ENCODE assay signal across 18 cellular contexts in the genomic region with DNA sequence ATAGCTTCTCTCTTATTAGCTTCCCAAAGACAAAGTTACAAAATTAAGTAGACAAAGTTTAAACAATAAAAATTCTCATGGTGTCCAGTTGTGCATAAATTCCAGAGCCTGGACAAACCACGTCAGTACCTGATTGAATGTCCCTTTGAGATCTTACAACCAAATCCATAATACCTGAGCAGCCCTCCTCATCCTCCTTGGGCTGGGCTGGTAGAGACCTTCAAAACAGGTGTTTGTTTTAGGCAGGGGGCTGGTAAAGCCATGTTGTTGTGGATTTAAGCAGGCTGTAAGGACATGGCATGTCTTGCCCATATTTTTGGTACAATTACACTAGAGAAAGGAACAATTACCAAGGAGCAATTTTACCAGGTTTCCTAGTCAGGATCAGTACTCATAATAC. TPM values are rescaled to one million over a fixed set of nuclear protein-coding genes. Genes with fewer than 3 reads are reported as not detected.
DNase-seq lines count a peak whose midpoint lies in the region; ATAC-seq and TF ChIP-seq lines count a peak whose summit lies in the region.
"Had no signal": no experiment of that assay in that cellular context is flagged by ENCODE, and none has a peak within 500 bp of the region (broad histone marks: within the 10 kb centered on the region; RNA-seq: fewer than 3 reads in every experiment).

No MANE protein-coding gene starts in this region.

- DNase-seq in activated T-cell treated with anti-CD3 and anti-CD28 coated beads, Interleukin-2, amount 50 U/mL, for 72 hours = no peak
- no peak for DNase-seq in activated T-cell treated with anti-CD3 and anti-CD28 coated beads, Interleukin-2, amount 50 U/mL, for 1 hour
- DNase-seq in T-cell = no peak
- no peak for DNase-seq in fibroblast of lung (ENCODE audit: low read depth in 2 of 2)
- DNase-seq in stimulated activated effector memory CD8-positive, alpha-beta T cell treated with anti-CD3 and anti-CD28 coated beads, Interleukin-12 subunit alpha, Interleukin-12 subunit beta, amount 100 ng/mL, for 72 hours (ENCODE audit: low spot score in 2 of 2) = peak in 1 of 2 donors; percentile 46
- DNase-seq in HEK293T (ENCODE audit: extremely low spot score) = no peak
- no peak for DNase-seq in kidney tubule cell (ENCODE audit: low spot score)
- DNase-seq in inferior parietal cortex (ENCODE audit: extremely low spot score) = no peak
- DNase-seq: hypothalamus, NCI-H1436 treated with DMSO at 0.1 percent for 48 hours, NCI-H526, transverse colon had no signal

- H2AFZ ChIP-seq in fibroblast of lung (ENCODE audit: low read length) = no peak overlapping the region

- no peak overlapping the region for H3K27ac ChIP-seq in fibroblast of lung (ENCODE audit: insufficient read depth, low read length)
- H3K27ac ChIP-seq: prostate gland had no signal

- H3K9me3 Mint-ChIP-seq in activated T-cell treated with anti-CD3 and anti-CD28 coated beads, Interleukin-2, amount 50 U/mL, for 72 hours = peaks cover 0 to 2% of the 10 kb centered on the region in 2 donors
- H3K9me3 Mint-ChIP-seq in T-cell = no peaks in the 10 kb centered on the region
- no peaks in the 10 kb centered on the region for H3K9me3 Mint-ChIP-seq in stimulated activated effector memory CD8-positive, alpha-beta T cell treated with anti-CD3 and anti-CD28 coated beads, Interleukin-12 subunit alpha, Interleukin-12 subunit beta, amount 100 ng/mL, for 72 hours

- peak overlapping the region; percentile 40 for H3K4me2 ChIP-seq in fibroblast of lung (ENCODE audit: extremely low read depth, insufficient read depth, low read length)

- no peaks in the 10 kb centered on the region for H3K27me3 ChIP-seq in fibroblast of lung (ENCODE audit: control insufficient read depth, insufficient read depth, low read length)
- H3K27me3 ChIP-seq: transverse colon had no signal

- H4K20me1 ChIP-seq in fibroblast of lung (ENCODE audit: control insufficient read depth, extremely low read depth, insufficient read depth, low read length) = no peaks in the 10 kb centered on the region

- H3K27ac Mint-ChIP-seq in activated T-cell treated with anti-CD3 and anti-CD28 coated beads, Interleukin-2, amount 50 U/mL, for 72 hours = peak overlapping the region; percentile 57
- H3K27ac Mint-ChIP-seq in T-cell = peak overlapping the region; percentile 93 to 96
- peak overlapping the region; percentile 96 for H3K27ac Mint-ChIP-seq in stimulated activated effector memory CD8-positive, alpha-beta T cell treated with anti-CD3 and anti-CD28 coated beads, Interleukin-12 subunit alpha, Interleukin-12 subunit beta, amount 100 ng/mL, for 72 hours

- H3K27me3 Mint-ChIP-seq in activated T-cell treated with anti-CD3 and anti-CD28 coated beads, Interleukin-2, amount 50 U/mL, for 72 hours (ENCODE audit: low read depth) = no peaks in the 10 kb centered on the region
- no peaks in the 10 kb centered on the region for H3K27me3 Mint-ChIP-seq in T-cell

- H3K4me1 Mint-ChIP-seq in activated T-cell treated with anti-CD3 and anti-CD28 coated beads, Interleukin-2, amount 50 U/mL, for 72 hours (ENCODE audit: low read depth) = peaks cover 64% of the 10 kb centered on the region
- peaks cover 58 to 72% (median 70%) of the 10 kb centered on the region in 3 donors for H3K4me1 Mint-ChIP-seq in T-cell
- H3K4me1 Mint-ChIP-seq in stimulated activated effector memory CD8-positive, alpha-beta T cell treated with anti-CD3 and anti-CD28 coated beads, Interleukin-12 subunit alpha, Interleukin-12 subunit beta, amount 100 ng/mL, for 72 hours = peaks cover 41% of the 10 kb centered on the region

- H3K79me2 ChIP-seq in fibroblast of lung (ENCODE audit: control insufficient read depth, insufficient read depth, low read length) = peaks cover 24% of the 10 kb centered on the region

- H3K36me3 Mint-ChIP-seq in activated T-cell treated with anti-CD3 and anti-CD28 coated beads, Interleukin-2, amount 50 U/mL, for 72 hours (ENCODE audit: insufficient read depth in 2 of 2) = peaks cover 10 to 16% of the 10 kb centered on the region in 2 donors
- peaks cover 35% of the 10 kb centered on the region for H3K36me3 Mint-ChIP-seq in T-cell
- H3K36me3 Mint-ChIP-seq in stimulated activated effector memory CD8-positive, alpha-beta T cell treated with anti-CD3 and anti-CD28 coated beads, Interleukin-12 subunit alpha, Interleukin-12 subunit beta, amount 100 ng/mL, for 72 hours = peaks cover 29% of the 10 kb centered on the region

- ATAC-seq in activated T-cell treated with anti-CD3 and anti-CD28 coated beads, Interleukin-2, amount 50 U/mL, for 72 hours (replicated peaks in 1 of 2) = no peak
- ATAC-seq in T-cell (replicated peaks in 1 of 4) = no peak
- ATAC-seq in stimulated activated effector memory CD8-positive, alpha-beta T cell treated with anti-CD3 and anti-CD28 coated beads, Interleukin-12 subunit alpha, Interleukin-12 subunit beta, amount 100 ng/mL, for 72 hours = no peak
- ATAC-seq: esophagus mucosa had no signal

- no peaks in the 10 kb centered on the region for H3K9me3 ChIP-seq in fibroblast of lung (ENCODE audit: control insufficient read depth, insufficient read depth, low read depth, low read length)
- H3K9me3 ChIP-seq: prostate gland, transverse colon had no signal

- H3K36me3 ChIP-seq in fibroblast of lung (ENCODE audit: control insufficient read depth, insufficient read depth, low read length) = no peaks in the 10 kb centered on the region
- H3K36me3 ChIP-seq: prostate gland had no signal

- H3K4me3 Mint-ChIP-seq in activated T-cell treated with anti-CD3 and anti-CD28 coated beads, Interleukin-2, amount 50 U/mL, for 72 hours = peak overlapping the region; percentile 87 to 95
- H3K4me3 Mint-ChIP-seq in T-cell = peak overlapping the region; percentile 90 to 97 (median 92)
- peak overlapping the region; percentile 94 for H3K4me3 Mint-ChIP-seq in stimulated activated effector memory CD8-positive, alpha-beta T cell treated with anti-CD3 and anti-CD28 coated beads, Interleukin-12 subunit alpha, Interleukin-12 subunit beta, amount 100 ng/mL, for 72 hours

- no peak for TF ChIP-seq CTCF in fibroblast of lung (conservative IDR thresholded peaks at IDR 0.05 in 1 of 2, IDR thresholded peaks at IDR 0.05 in 1 of 2; ENCODE audit: low read depth in 1 of 2, low read length in 2 of 2)

- H3K9ac ChIP-seq in fibroblast of lung (ENCODE audit: insufficient read depth, low read length) = no peak overlapping the region

- H3K4me1 ChIP-seq in fibroblast of lung (ENCODE audit: control insufficient read depth, extremely low read depth, insufficient read depth, low read length) = peaks cover 5% of the 10 kb centered on the region

- peak overlapping the region in 1 of 4 experiments; percentile 16 for H3K4me3 ChIP-seq in fibroblast of lung (replicated peaks in 1 of 4; ENCODE audit: control extremely low read depth in 1 of 4, insufficient read depth in 1 of 4, low read depth in 3 of 4, low read length in 4 of 4)
- H3K4me3 ChIP-seq: prostate gland had no signal

- POLR2A ChIA-PET in T-cell (lab: Charles Lee) = no interaction called here
- POLR2A ChIA-PET in HEK293T (lab: Yijun Ruan, JAX) = no interaction called here

- CTCF ChIA-PET in T-cell (lab: Charles Lee) = interaction anchor here in 1 of 2 donors (0.7 kb wide), 1 partner anchor 28 kb away, joined by 3 read pairs; no protein-coding TSS in a partner anchor
- CTCF ChIA-PET in HEK293T (lab: Yijun Ruan, JAX) = no interaction called here

TF ChIP-seq in HEK293T, 16 proteins besides CTCF, POLR2A, EP300 and RAD21:
- no peak for TF ChIP-seq L3MBTL2 (conservative IDR thresholded peaks at IDR 0.05)
- no peak for TF ChIP-seq FOXA1 (IDR thresholded peaks at IDR 0.05)
- TF ChIP-seq TARDBP (IDR thresholded peaks at IDR 0.05) = no peak
- no peak for TF ChIP-seq HDGF (IDR thresholded peaks at IDR 0.05; ENCODE audit: borderline replicate concordance)
- TF ChIP-seq, protein P1, sequence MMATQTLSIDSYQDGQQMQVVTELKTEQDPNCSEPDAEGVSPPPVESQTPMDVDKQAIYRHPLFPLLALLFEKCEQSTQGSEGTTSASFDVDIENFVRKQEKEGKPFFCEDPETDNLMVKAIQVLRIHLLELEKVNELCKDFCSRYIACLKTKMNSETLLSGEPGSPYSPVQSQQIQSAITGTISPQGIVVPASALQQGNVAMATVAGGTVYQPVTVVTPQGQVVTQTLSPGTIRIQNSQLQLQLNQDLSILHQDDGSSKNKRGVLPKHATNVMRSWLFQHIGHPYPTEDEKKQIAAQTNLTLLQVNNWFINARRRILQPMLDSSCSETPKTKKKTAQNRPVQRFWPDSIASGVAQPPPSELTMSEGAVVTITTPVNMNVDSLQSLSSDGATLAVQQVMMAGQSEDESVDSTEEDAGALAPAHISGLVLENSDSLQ (IDR thresholded peaks at IDR 0.05) = no peak
- no peak for TF ChIP-seq SUZ12 (IDR thresholded peaks at IDR 0.05)
- TF ChIP-seq FOXK2 (IDR thresholded peaks at IDR 0.05) = no peak

RNA-seq across cellular contexts. Expression of a gene that starts 2.1 kb away (rescaled TPM):
- 10 to 100 TPM in 1 of 2 donors, 1 to 10 TPM in 1; 6.6 to 10.2 TPM for total RNA-seq in activated T-cell treated with anti-CD3 and anti-CD28 coated beads, Interleukin-2, amount 50 U/mL, for 72 hours
- total RNA-seq in T-cell (10 to 100 TPM; 12.6 to 20.3 (median 18.5) TPM), fibroblast of lung (27.7 and 32.7 TPM in 2 replicates)
- polyA plus RNA-seq in fibroblast of lung = 18.3 and 23.5 TPM in 2 replicates
- polyA plus RNA-seq in fibroblast of lung (2012) = 13.2 and 14.9 TPM in 2 replicates
- polyA minus RNA-seq in fibroblast of lung (ENCODE audit: low replicate concordance) = 1.4 and 4.3 TPM in 2 replicates

RNA-seq across cellular contexts. Expression of a gene that starts 24.0 kb away (rescaled TPM):
- 1 to 10 TPM in 1 of 2 donors, under 1 TPM in 1; 0.79 to 2.7 TPM for total RNA-seq in activated T-cell treated with anti-CD3 and anti-CD28 coated beads, Interleukin-2, amount 50 U/mL, for 72 hours
- total RNA-seq in T-cell (1 to 10 TPM; 1.7 to 5.5 (median 3.0) TPM), fibroblast of lung (21.8 and 25.8 TPM in 2 replicates)
- 12.8 and 71.4 TPM in 2 replicates for polyA plus RNA-seq in fibroblast of lung
- polyA plus RNA-seq in fibroblast of lung (2012) = 10.2 and 43.5 TPM in 2 replicates
- polyA minus RNA-seq in fibroblast of lung (ENCODE audit: low replicate concordance) = 2.6 and 2.9 TPM in 2 replicates

RNA-seq across cellular contexts. Expression of a gene that starts 38.6 kb away (rescaled TPM):
- not detected for total RNA-seq in activated T-cell treated with anti-CD3 and anti-CD28 coated beads, Interleukin-2, amount 50 U/mL, for 72 hours
- total RNA-seq in T-cell = not detected
- under 0.01 TPM in 1 of 2 replicates, not detected in the other for total RNA-seq in fibroblast of lung
- not detected in 2 replicates for polyA plus RNA-seq in fibroblast of lung
- not detected in 2 replicates for polyA plus RNA-seq in fibroblast of lung (2012)
- not detected in 2 replicates for polyA minus RNA-seq in fibroblast of lung (ENCODE audit: low replicate concordance)
- total RNA-seq: esophagus mucosa; lung microvascular endothelial cell; prostate gland; RPMI7951; T-helper 1 cell treated with Interleukin-12 subunit alpha and Interleukin-12 subunit beta and Interleukin-4 antibody, amounts not matched to agents 30 ng/mL and 1 ng/mL, for 36 hours; transverse colon had no signal
- polyA plus RNA-seq: adipose tissue had no signal
